Comparison of ENCODE assay signal across 15 cellular contexts in the genomic region with DNA sequence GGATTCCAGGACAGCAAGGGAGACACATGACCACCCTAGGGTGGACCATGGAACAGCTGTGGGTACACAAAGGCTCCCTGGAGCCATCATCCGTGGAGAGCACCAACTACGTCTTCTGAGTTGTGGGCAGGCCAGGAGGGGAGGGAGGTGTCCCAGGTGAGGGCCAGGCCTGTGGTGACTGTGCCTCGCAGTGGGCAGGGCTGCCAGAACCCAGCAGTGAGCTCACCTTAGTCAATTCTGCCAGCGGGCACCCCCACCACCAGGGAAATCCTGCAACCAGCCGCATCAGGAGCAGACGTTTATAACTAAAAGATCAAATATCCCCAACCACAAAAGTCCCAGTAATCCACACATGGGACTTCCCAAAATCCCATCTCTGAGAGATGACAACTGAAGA. TPM values are rescaled to one million over a fixed set of nuclear protein-coding genes. Genes with fewer than 3 reads are reported as not detected.
DNase-seq lines count a peak whose midpoint lies in the region; ATAC-seq and TF ChIP-seq lines count a peak whose summit lies in the region.
"Had no signal": no experiment of that assay in that cellular context is flagged by ENCODE, and none has a peak within 500 bp of the region (broad histone marks: within the 10 kb centered on the region; RNA-seq: fewer than 3 reads in every experiment).

No MANE protein-coding gene starts in this region.

- H3K9ac ChIP-seq in mammary epithelial cell (ENCODE audit: insufficient read depth, low read length) (no peak overlapping the region), muscle layer of colon (ENCODE audit: low read length) (no peak overlapping the region)

- DNase-seq in breast epithelium (ENCODE audit: low spot score in 2 of 2) (no peak), mammary epithelial cell (no peak), thyroid gland (peak; percentile 35 to 58), NAMALWA (ENCODE audit: low spot score) (no peak), RKO (ENCODE audit: low spot score) (no peak), foreskin keratinocyte (no peak)
- no peak for DNase-seq in central memory CD8-positive, alpha-beta T cell (ENCODE audit: low spot score in 2 of 2)
- DNase-seq: activated CD4-positive, alpha-beta T cell treated with anti-CD3 and anti-CD28 coated beads, Interleukin-2, amount 50 U/mL, for 1 hour; activated naive CD4-positive, alpha-beta T cell treated with anti-CD3 and anti-CD28 coated beads for 36 hours; cerebellar nuclear complex; DND-41; NCI-H1048; NCI-H446; T-helper 1 cell had no signal

- no TSS peak for BruUV-seq in mammary epithelial cell (replicated peaks; lab: Mats Ljungman, UMichigan)

- no peak for TF ChIP-seq CTCF in breast epithelium (IDR thresholded peaks at IDR 0.05)
- TF ChIP-seq CTCF in mammary epithelial cell (conservative IDR thresholded peaks at IDR 0.05 in 1 of 2, IDR thresholded peaks at IDR 0.05 in 1 of 2; ENCODE audit: extremely low read depth in 1 of 2, insufficient read depth in 1 of 2, low read depth in 1 of 2, low read length in 2 of 2), result no peak
- no peak for TF ChIP-seq CTCF in thyroid gland (IDR thresholded peaks at IDR 0.05)
- TF ChIP-seq CTCF in foreskin keratinocyte (conservative IDR thresholded peaks at IDR 0.05), result no peak

- TF ChIP-seq POLR2A in breast epithelium (IDR thresholded peaks at IDR 0.05) (no peak), thyroid gland (IDR thresholded peaks at IDR 0.05) (no peak)

- H3K27ac ChIP-seq in breast epithelium (peak overlapping the region; percentile 43 to 67), mammary epithelial cell (ENCODE audit: insufficient read depth, low read depth, low read length) (no peak overlapping the region), muscle layer of colon (ENCODE audit: low read depth, low read length) (peak overlapping the region; percentile 45), thyroid gland (peak overlapping the region in 2 of 3 donors; percentile 2 to 79), foreskin keratinocyte (no peak overlapping the region)

- H3K27ac Mint-ChIP-seq in central memory CD8-positive, alpha-beta T cell (ENCODE audit: low read depth), result peak overlapping the region; percentile 75
- H3K27ac Mint-ChIP-seq: activated naive CD4-positive, alpha-beta T cell treated with anti-CD3 and anti-CD28 coated beads for 36 hours had no signal

- H3K36me3 ChIP-seq in breast epithelium (no peaks in the 10 kb centered on the region), mammary epithelial cell (ENCODE audit: insufficient read depth, low read length) (no peaks in the 10 kb centered on the region), muscle layer of colon (ENCODE audit: insufficient read depth, low read length) (no peaks in the 10 kb centered on the region), thyroid gland (no peaks in the 10 kb centered on the region)

- H3K9me3 ChIP-seq in breast epithelium (no peaks in the 10 kb centered on the region), mammary epithelial cell (replicated peaks; ENCODE audit: insufficient read depth, low read length) (no peaks in the 10 kb centered on the region), muscle layer of colon (ENCODE audit: low read length) (no peaks in the 10 kb centered on the region), thyroid gland (no peaks in the 10 kb centered on the region)

- H3K79me2 ChIP-seq in mammary epithelial cell (ENCODE audit: insufficient read depth, low read length), result peaks cover 98% of the 10 kb centered on the region

- H3K4me2 ChIP-seq in mammary epithelial cell (ENCODE audit: insufficient read depth, low read depth, low read length), result no peak overlapping the region

- no peaks in the 10 kb centered on the region for H3K27me3 Mint-ChIP-seq in central memory CD8-positive, alpha-beta T cell

- no peak for ATAC-seq in central memory CD8-positive, alpha-beta T cell (replicated peaks; ENCODE audit: extremely low read depth, poor library complexity, severe bottlenecking)
- no peak for ATAC-seq in foreskin keratinocyte

- CTCF ChIA-PET in mammary epithelial cell (lab: Charles Lee; ENCODE audit: low non-redundant PET), result no interaction called here

- no peaks in the 10 kb centered on the region for H3K9me3 Mint-ChIP-seq in central memory CD8-positive, alpha-beta T cell
- H3K9me3 Mint-ChIP-seq: activated naive CD4-positive, alpha-beta T cell treated with anti-CD3 and anti-CD28 coated beads for 36 hours had no signal

- H2AFZ ChIP-seq in mammary epithelial cell (ENCODE audit: low read depth, low read length), result no peak overlapping the region

- H3K4me3 Mint-ChIP-seq in central memory CD8-positive, alpha-beta T cell, result peak overlapping the region; percentile 43
- H3K4me3 Mint-ChIP-seq: activated naive CD4-positive, alpha-beta T cell treated with anti-CD3 and anti-CD28 coated beads for 36 hours had no signal

- H3K27me3 ChIP-seq in breast epithelium (no peaks in the 10 kb centered on the region), mammary epithelial cell (ENCODE audit: insufficient read depth, low read length) (no peaks in the 10 kb centered on the region), muscle layer of colon (ENCODE audit: control insufficient read depth in 1 of 2, insufficient read depth in 2 of 2, low read length in 2 of 2) (no peaks in the 10 kb centered on the region), thyroid gland (no peaks in the 10 kb centered on the region), foreskin keratinocyte (no peaks in the 10 kb centered on the region)

- WGBS in mammary epithelial cell (ENCODE audit: low coverage, missing lambda C conversion rate), result 53% methylated on average over 6 of the region's 6 CpGs
- 60 to 75% methylated on average over 1 to 4 of the region's 6 CpGs for WGBS in thyroid gland, 2 donors

- intact Hi-C loops in breast epithelium (cut with DNase I; ENCODE audit: low total_unique reads), result no loop called here
- intact Hi-C loops in mammary epithelial cell (cut with micrococcal nuclease), result no loop called here
- intact Hi-C loops in thyroid gland (cut with DNase I), result no loop called here

- H3K4me1 Mint-ChIP-seq in central memory CD8-positive, alpha-beta T cell, result peaks cover 87% of the 10 kb centered on the region

- in situ Hi-C loops in mammary epithelial cell (cut with MboI; ENCODE audit: low sequenced_read_pairs in 2 of 2), result no loop called here

- H3K4me1 ChIP-seq in breast epithelium (peaks cover 27 to 41% of the 10 kb centered on the region in 2 donors), mammary epithelial cell (ENCODE audit: insufficient read depth, low read length) (peaks cover 34% of the 10 kb centered on the region), muscle layer of colon (ENCODE audit: insufficient read depth, low read length) (peaks cover 86% of the 10 kb centered on the region), thyroid gland (peaks cover 72 to 93% of the 10 kb centered on the region in 2 donors), foreskin keratinocyte (peaks cover 12% of the 10 kb centered on the region)

- peaks cover 20% of the 10 kb centered on the region for H4K20me1 ChIP-seq in mammary epithelial cell (ENCODE audit: insufficient read depth, low read length)

- H3K36me3 Mint-ChIP-seq in central memory CD8-positive, alpha-beta T cell (ENCODE audit: insufficient read depth), result peaks cover 18% of the 10 kb centered on the region

- H3K4me3 ChIP-seq in breast epithelium (peak overlapping the region in 1 of 3 donors; percentile 17), mammary epithelial cell (replicated peaks in 1 of 3; ENCODE audit: insufficient read depth in 1 of 3, low read depth in 2 of 3, low read length in 3 of 3) (no peak overlapping the region), muscle layer of colon (ENCODE audit: low read depth in 1 of 2, low read length in 2 of 2) (no peak overlapping the region), thyroid gland (replicated peaks in 1 of 3) (no peak overlapping the region)

- dilution Hi-C loops in mammary epithelial cell (cut with HindIII; ENCODE audit: low sequenced_read_pairs), result no loop called here

RNA-seq across cellular contexts. Expression of a gene that starts 19.6 kb away (rescaled TPM):
- total RNA-seq in breast epithelium (10 to 100 TPM; 13.0 to 22.3 (median 15.7) TPM), mammary epithelial cell (10 to 100 TPM; 17.3 to 27.7 TPM), thyroid gland (10 to 100 TPM; 10.8 to 31.0 (median 11.5) TPM), foreskin keratinocyte (13.0 and 13.4 TPM in 2 replicates)
- polyA plus RNA-seq in mammary epithelial cell (9.5 TPM), foreskin keratinocyte (6.8 and 8.1 TPM in 2 replicates)
- polyA minus RNA-seq in mammary epithelial cell, result 10.9 TPM

RNA-seq across cellular contexts. Expression of a gene that starts 41.1 kb away (rescaled TPM):
- total RNA-seq in breast epithelium (100 to 1,000 TPM; 214 to 336 (median 294) TPM), mammary epithelial cell (100 to 1,000 TPM; 201 to 213 TPM), thyroid gland (100 to 1,000 TPM; 238 to 394 (median 314) TPM), foreskin keratinocyte (240 and 245 TPM in 2 replicates)
- polyA plus RNA-seq in mammary epithelial cell (165 TPM), foreskin keratinocyte (342 and 349 TPM in 2 replicates)
- polyA minus RNA-seq in mammary epithelial cell, result 75.5 TPM

RNA-seq across cellular contexts. Expression of a gene that starts 55.4 kb away (rescaled TPM):
- total RNA-seq in breast epithelium, result 100 to 1,000 TPM in 2 of 3 donors, 10 to 100 TPM in 1; 92.6 to 140 (median 139) TPM
- 10 to 100 TPM; 83.9 to 98.2 TPM for total RNA-seq in mammary epithelial cell
- 159 TPM for polyA plus RNA-seq in mammary epithelial cell
- polyA minus RNA-seq in mammary epithelial cell, result 97.3 TPM
- total RNA-seq in thyroid gland, result 100 to 1,000 TPM in 2 of 4 donors, 10 to 100 TPM in 2; 98.1 to 117 (median 103) TPM
- total RNA-seq in foreskin keratinocyte, result 105 and 106 TPM in 2 replicates
- 140 and 143 TPM in 2 replicates for polyA plus RNA-seq in foreskin keratinocyte

Comparison
In these comparisons a context has a peak if more than half of its experiments do, and no peak if none do; other contexts are left out.
1. H3K27ac ChIP-seq: peak in breast epithelium (2 of 2), muscle layer of colon (single experiment) and thyroid gland (2 of 3); none in mammary epithelial cell (single experiment) and foreskin keratinocyte (single experiment).
2. DNase-seq: peak in thyroid gland (2 of 2); none in breast epithelium (0 of 2), mammary epithelial cell (single experiment), central memory CD8-positive, alpha-beta T cell (0 of 2), NAMALWA (single experiment), RKO (single experiment) and foreskin keratinocyte (0 of 2).